In genomic region chr12:57236925-57237652, GRCh38 we compare ENCODE assay signal across 10 cellular contexts. TPM values are rescaled to one million over a fixed set of nuclear protein-coding genes. Genes with fewer than 3 reads are reported as not detected.
DNase-seq lines count a peak whose midpoint lies in the region; ATAC-seq, FAIRE-seq and TF ChIP-seq lines count a peak whose summit lies in the region.
"Had no signal": no experiment of that assay in that cellular context is flagged by ENCODE, and none has a peak within 500 bp of the region (broad histone marks: within the 10 kb centered on the region; RNA-seq: fewer than 3 reads in every experiment).

No MANE protein-coding gene starts in this region.

- peaks cover 18% of the 10 kb centered on the region for H3K4me1 Mint-ChIP-seq in progenitor cell of endocrine pancreas (ENCODE audit: low read depth)

- H3K9ac ChIP-seq in endothelial cell of umbilical vein (replicated peaks; ENCODE audit: extremely low read depth, insufficient read depth, low read length) = no peak overlapping the region

- TF ChIP-seq CTCF in OCI-LY7 (conservative IDR thresholded peaks at IDR 0.05; ENCODE audit: low read length) (no peak), endothelial cell of umbilical vein (IDR thresholded peaks at IDR 0.05; ENCODE audit: extremely low read depth in 1 of 2, insufficient read depth in 1 of 2, low read depth in 1 of 2, low read length in 2 of 2) (no peak), progenitor cell of endocrine pancreas (IDR thresholded peaks at IDR 0.05; ENCODE audit: unreplicated experiment) (no peak), A673 (conservative IDR thresholded peaks at IDR 0.05; ENCODE audit: low read depth, low read length) (no peak)

- H3K27me3 Mint-ChIP-seq in progenitor cell of endocrine pancreas = peaks cover 72% of the 10 kb centered on the region

- H3K27me3 ChIP-seq in endothelial cell of umbilical vein (ENCODE audit: control insufficient read depth in 2 of 2, insufficient read depth in 2 of 2, low read length in 2 of 2) = peaks cover 44 to 51% of the 10 kb centered on the region in 2 experiments
- peaks cover 12% of the 10 kb centered on the region for H3K27me3 ChIP-seq in A673 (replicated peaks; ENCODE audit: insufficient read depth, low read depth, low read length, poor library complexity)

- dilution Hi-C loops in endothelial cell of umbilical vein (cut with MboI; ENCODE audit: extremely low pct_ligation_motif_present, low sequenced_read_pairs) = no loop called here

- CTCF ChIA-PET in OCI-LY7 (lab: Charles Lee; ENCODE audit: unreplicated experiment) = interaction anchor here (0.5 kb wide), 1 partner anchor 716 kb away, joined by 8 read pairs; no protein-coding TSS in a partner anchor
- CTCF ChIA-PET in endothelial cell of umbilical vein (lab: Charles Lee) = interaction anchor here (0.8 to 10.7 kb wide), 5 partner anchors 7 to 23 kb away, joined by 3 to 214 read pairs (median 60); partner anchors contain the start of genes NXPH4 and SHMT2
- CTCF ChIA-PET in A673 (lab: Charles Lee) = interaction anchor here (0.5 kb wide), 1 partner anchor 17 kb away, joined by 4 read pairs; no protein-coding TSS in a partner anchor

- H3K9me3 Mint-ChIP-seq in progenitor cell of endocrine pancreas (ENCODE audit: low read depth) = no peaks in the 10 kb centered on the region

- H3K27ac ChIP-seq in OCI-LY7 (ENCODE audit: low read depth, low read length, poor library complexity, severe bottlenecking) = no peak overlapping the region
- no peak overlapping the region for H3K27ac ChIP-seq in endothelial cell of umbilical vein (ENCODE audit: insufficient read depth, low read depth, low read length)
- no peak overlapping the region for H3K27ac ChIP-seq in A673 (ENCODE audit: low read depth, low read length, poor library complexity, severe bottlenecking)
- H3K27ac ChIP-seq: neutrophil had no signal

- no peaks in the 10 kb centered on the region; the same call in 1 of the 2 replicates for H3K79me2 ChIP-seq in OCI-LY7 (ENCODE audit: insufficient read depth, low read depth, low read length)
- H3K79me2 ChIP-seq in endothelial cell of umbilical vein (ENCODE audit: control insufficient read depth, insufficient read depth, low read length) = no peaks in the 10 kb centered on the region

- no peak for ATAC-seq in left colon

- peak overlapping the region; percentile 26 for H3K27ac Mint-ChIP-seq in progenitor cell of endocrine pancreas

- H3K4me3 ChIP-seq in OCI-LY7 (ENCODE audit: low read depth, low read length, poor library complexity, severe bottlenecking) = no peak overlapping the region
- H3K4me3 ChIP-seq in endothelial cell of umbilical vein (replicated peaks in 1 of 3; ENCODE audit: insufficient read depth in 1 of 3, low read depth in 1 of 3, low read length in 3 of 3) = no peak overlapping the region
- H3K4me3 ChIP-seq in A673 (ENCODE audit: low read depth, low read length, poor library complexity, severe bottlenecking) = no peak overlapping the region

- no peaks in the 10 kb centered on the region for H3K9me1 ChIP-seq in endothelial cell of umbilical vein (replicated peaks; ENCODE audit: control insufficient read depth, extremely low read depth, insufficient read depth, low read length)

- no peaks in the 10 kb centered on the region for H3K9me2 ChIP-seq in OCI-LY7 (ENCODE audit: insufficient read depth, low read length)

- H4K20me1 ChIP-seq in OCI-LY7 (ENCODE audit: insufficient read depth, low read length) (0 out of 2 replicates have a peak, but pooled peaks cover 6% of the 10 kb centered on the region), endothelial cell of umbilical vein (replicated peaks; ENCODE audit: control insufficient read depth, extremely low read depth, insufficient read depth, low read length) (no peaks in the 10 kb centered on the region)

- H3K4me2 ChIP-seq in OCI-LY7 (ENCODE audit: low read length) (peak overlapping the region; percentile 99), endothelial cell of umbilical vein (ENCODE audit: insufficient read depth, low read length) (no peak overlapping the region)

- H3K36me3 Mint-ChIP-seq in progenitor cell of endocrine pancreas (ENCODE audit: insufficient read depth) = peaks cover 19% of the 10 kb centered on the region

- peaks cover 49% of the 10 kb centered on the region for H3K4me1 ChIP-seq in OCI-LY7 (ENCODE audit: insufficient read depth, low read length, poor library complexity, severe bottlenecking)
- H3K4me1 ChIP-seq in endothelial cell of umbilical vein (ENCODE audit: control insufficient read depth, extremely low read depth, insufficient read depth, low read length) = peaks cover 24% of the 10 kb centered on the region
- H3K4me1 ChIP-seq in A673 (ENCODE audit: insufficient read depth, low read length, poor library complexity, severe bottlenecking) = peaks cover 45% of the 10 kb centered on the region

- no peak for DNase-seq in GM12891 (ENCODE audit: insufficient read length, low spot score)
- DNase-seq in OCI-LY7 (ENCODE audit: low spot score) = no peak
- no peak for DNase-seq in endothelial cell of umbilical vein (ENCODE audit: low read depth, low spot score)
- no peak for DNase-seq in progenitor cell of endocrine pancreas (ENCODE audit: low spot score, unreplicated experiment)
- DNase-seq in A673 (ENCODE audit: low spot score) = no peak
- no peak for DNase-seq in left colon
- DNase-seq in NCI-H1930 (lab: John Stamatoyannopoulos, UW) = no peak
- no peak for DNase-seq in stimulated activated CD4-positive, alpha-beta T cell treated with anti-CD3 and anti-CD28 coated beads, Interleukin-2, amount 100 ng/mL, for 48 hours

- H2AFZ ChIP-seq in OCI-LY7 (ENCODE audit: low read length) (no peak overlapping the region), endothelial cell of umbilical vein (ENCODE audit: low read depth, low read length) (no peak overlapping the region)

- no peak overlapping the region for H3K4me3 Mint-ChIP-seq in progenitor cell of endocrine pancreas (ENCODE audit: low read depth)

- no TSS peak for BruUV-seq in OCI-LY7 (replicated peaks; lab: Mats Ljungman, UMichigan)
- no TSS peak for BruUV-seq in endothelial cell of umbilical vein (replicated peaks; lab: Mats Ljungman, UMichigan)
- no TSS peak for BruUV-seq in A673 (replicated peaks; lab: Mats Ljungman, UMichigan)

- H3K9me3 ChIP-seq in OCI-LY7 (ENCODE audit: low read length) (no peaks in the 10 kb centered on the region), endothelial cell of umbilical vein (replicated peaks; ENCODE audit: control insufficient read depth, insufficient read depth, low read length) (no peaks in the 10 kb centered on the region), A673 (ENCODE audit: low read depth, low read length, poor library complexity, severe bottlenecking) (no peaks in the 10 kb centered on the region)
- H3K9me3 ChIP-seq: neutrophil had no signal

- peaks cover 39% of the 10 kb centered on the region for H3K36me3 ChIP-seq in OCI-LY7 (ENCODE audit: insufficient read depth, low read length)
- peaks cover 3 to 20% of the 10 kb centered on the region in 2 experiments for H3K36me3 ChIP-seq in endothelial cell of umbilical vein (ENCODE audit: control insufficient read depth in 2 of 2, extremely low read depth in 1 of 2, insufficient read depth in 2 of 2, low read length in 2 of 2)
- peaks cover 27% of the 10 kb centered on the region for H3K36me3 ChIP-seq in A673 (ENCODE audit: insufficient read depth, low read length, poor library complexity, severe bottlenecking)

- POLR2A ChIA-PET in OCI-LY7 (lab: Charles Lee) (interaction anchor here (0.6 to 2.7 kb wide), 4 partner anchors 10 to 221 kb away, joined by 3 to 17 read pairs (median 7); no protein-coding TSS in a partner anchor), endothelial cell of umbilical vein (lab: Charles Lee) (no interaction called here), A673 (lab: Charles Lee; ENCODE audit: low non-redundant PET) (no interaction called here)

- TF ChIP-seq POLR2A in GM12891 (IDR thresholded peaks at IDR 0.05; ENCODE audit: low read depth, low read length) (no peak), endothelial cell of umbilical vein (IDR thresholded peaks at IDR 0.05; ENCODE audit: low read depth, low read length) (no peak)

- intact Hi-C loops in OCI-LY7 (cut with micrococcal nuclease; ENCODE audit: unreplicated experiment) (no loop called here), endothelial cell of umbilical vein (cut with micrococcal nuclease) (no loop called here), A673 (cut with micrococcal nuclease; ENCODE audit: unreplicated experiment) (no loop called here), left colon (cut with DNase I, micrococcal nuclease) (no loop called here)

- peak; percentile 16 for FAIRE-seq in GM12891 (lab: Jason Lieb, UNC)
- no peak for FAIRE-seq in endothelial cell of umbilical vein (lab: Jason Lieb, UNC)
- FAIRE-seq: H54 had no signal

RNA-seq across cellular contexts. Expression of gene SHMT2, which starts 7.6 kb away (rescaled TPM):
- 152 TPM for polyA plus RNA-seq in GM12891 (2012; ENCODE audit: low read depth, missing spikeins)
- 394 and 400 TPM in 2 replicates for total RNA-seq in OCI-LY7 (2014; rRNA removed; shearing (Covaris generic))
- total RNA-seq in OCI-LY7 (2022) (415 and 438 TPM in 2 replicates), endothelial cell of umbilical vein (148 and 155 TPM in 2 replicates), progenitor cell of endocrine pancreas (162 and 165 TPM in 2 replicates), A673 (2021) (274 and 310 TPM in 2 replicates), left colon (10 to 100 TPM; 45.3 to 58.8 TPM)
- polyA plus RNA-seq in endothelial cell of umbilical vein = 243 and 287 TPM in 2 replicates
- 200 and 222 TPM in 2 replicates for polyA plus RNA-seq in endothelial cell of umbilical vein (2011; cell fraction: cytosol; rRNA removed)
- polyA plus RNA-seq in endothelial cell of umbilical vein (2011; cell fraction: nucleus; rRNA removed) = 221 and 233 TPM in 2 replicates
- polyA plus RNA-seq in endothelial cell of umbilical vein (2012) = 126 and 146 TPM in 2 replicates
- polyA minus RNA-seq in endothelial cell of umbilical vein = 158 and 166 TPM in 2 replicates
- polyA minus RNA-seq in endothelial cell of umbilical vein (2011; cell fraction: cytosol; rRNA and poly(A)+ RNA removed) = 225 TPM
- polyA minus RNA-seq in endothelial cell of umbilical vein (2011; cell fraction: nucleus; rRNA and poly(A)+ RNA removed) = 89.4 and 105 TPM in 2 replicates

RNA-seq across cellular contexts. Expression of gene STAC3, which starts 13.9 kb away (rescaled TPM):
- 4.6 TPM for polyA plus RNA-seq in GM12891 (2012; ENCODE audit: low read depth, missing spikeins)
- total RNA-seq in OCI-LY7 (2014; rRNA removed; shearing (Covaris generic)) = 1.4 and 2.5 TPM in 2 replicates
- total RNA-seq in OCI-LY7 (2022) (6.8 and 7.7 TPM in 2 replicates), endothelial cell of umbilical vein (0.55 and 1.0 TPM in 2 replicates), progenitor cell of endocrine pancreas (6.0 and 6.1 TPM in 2 replicates), A673 (2021) (7.0 and 8.4 TPM in 2 replicates), left colon (1 to 10 TPM; 2.0 to 4.2 TPM)
- polyA plus RNA-seq in endothelial cell of umbilical vein = 0.08 and 0.36 TPM in 2 replicates
- 0.18 and 0.35 TPM in 2 replicates for polyA plus RNA-seq in endothelial cell of umbilical vein (2011; cell fraction: cytosol; rRNA removed)
- 1.6 and 2.2 TPM in 2 replicates for polyA plus RNA-seq in endothelial cell of umbilical vein (2011; cell fraction: nucleus; rRNA removed)
- polyA plus RNA-seq in endothelial cell of umbilical vein (2012) = 0.60 TPM in 2 replicates
- not detected in 2 replicates for polyA minus RNA-seq in endothelial cell of umbilical vein
- polyA minus RNA-seq in endothelial cell of umbilical vein (2011; cell fraction: cytosol; rRNA and poly(A)+ RNA removed) = not detected
- 1.4 and 1.6 TPM in 2 replicates for polyA minus RNA-seq in endothelial cell of umbilical vein (2011; cell fraction: nucleus; rRNA and poly(A)+ RNA removed)

RNA-seq across cellular contexts. Expression of gene NXPH4, which starts 20.5 kb away (rescaled TPM):
- polyA plus RNA-seq in GM12891 (2012; ENCODE audit: low read depth, missing spikeins) = 0.24 TPM
- total RNA-seq in OCI-LY7 (2014; rRNA removed; shearing (Covaris generic)) = 4.7 and 5.3 TPM in 2 replicates
- 9.8 and 10.5 TPM in 2 replicates for total RNA-seq in OCI-LY7 (2022)
- total RNA-seq in endothelial cell of umbilical vein = not detected in 2 replicates
- polyA plus RNA-seq in endothelial cell of umbilical vein = 0.07 TPM in 1 of 2 replicates, not detected in the other
- polyA plus RNA-seq in endothelial cell of umbilical vein (2011; cell fraction: cytosol; rRNA removed) = 0.04 and 0.06 TPM in 2 replicates
- not detected in 2 replicates for polyA plus RNA-seq in endothelial cell of umbilical vein (2011; cell fraction: nucleus; rRNA removed)
- not detected in 2 replicates for polyA plus RNA-seq in endothelial cell of umbilical vein (2012)
- 0.11 TPM in 1 of 2 replicates, not detected in the other for polyA minus RNA-seq in endothelial cell of umbilical vein
- 2.8 TPM for polyA minus RNA-seq in endothelial cell of umbilical vein (2011; cell fraction: cytosol; rRNA and poly(A)+ RNA removed)
- not detected in 2 replicates for polyA minus RNA-seq in endothelial cell of umbilical vein (2011; cell fraction: nucleus; rRNA and poly(A)+ RNA removed)
- total RNA-seq in progenitor cell of endocrine pancreas = 1.7 and 2.0 TPM in 2 replicates
- 4.8 and 6.0 TPM in 2 replicates for total RNA-seq in A673 (2021)
- not detected for total RNA-seq in left colon
